In genomic region chr2:47075361-47076125, GRCh38 we compare ENCODE assay signal across 1 cellular context.
TF ChIP-seq lines count a peak whose summit lies in the region.

No MANE protein-coding gene starts in this region.

TF ChIP-seq in GM23338, 12 proteins besides CTCF, POLR2A, EP300 and RAD21 (continued from another document):
- TF ChIP-seq ZNF462 (CRISPR knock-in tag; IDR thresholded peaks at IDR 0.05) (no peak), ETS1 (IDR thresholded peaks at IDR 0.05) (no peak), JUNB (IDR thresholded peaks at IDR 0.05; ENCODE audit: unreplicated experiment) (no peak), EZH2phosphoT487 (IDR thresholded peaks at IDR 0.05; ENCODE audit: unreplicated experiment) (no peak)
